ENCODE assay signal across 15 cellular contexts in genomic region chr6:125871365-125871764, GRCh38.
DNase-seq lines count a peak whose midpoint lies in the region; ATAC-seq, FAIRE-seq and TF ChIP-seq lines count a peak whose summit lies in the region.
"Had no signal": no experiment of that assay in that cellular context is flagged by ENCODE, and none has a peak within 500 bp of the region (broad histone marks: within the 10 kb centered on the region; RNA-seq: fewer than 3 reads in every experiment).

No MANE protein-coding gene starts in this region.

- H3K36me3 Mint-ChIP-seq in MCF 10A (ENCODE audit: insufficient read depth, unreplicated experiment) = peaks cover 48% of the 10 kb centered on the region

- peak; percentile 95 for DNase-seq in NCI-H1105 treated with DMSO at 0.1 percent for 48 hours (lab: John Stamatoyannopoulos, UW)
- DNase-seq in NCI-H510A (lab: John Stamatoyannopoulos, UW) = peak; percentile 12
- peak; percentile 71 for DNase-seq in MCF 10A (ENCODE audit: unreplicated experiment)
- no peak for DNase-seq in substantia nigra (lab: John Stamatoyannopoulos, UW)
- DNase-seq in RCC 7860 (ENCODE audit: low spot score) = no peak
- DNase-seq: activated CD8-positive, alpha-beta memory T cell treated with anti-CD3 and anti-CD28 coated beads for 24 hours; activated naive CD4-positive, alpha-beta T cell treated with Interleukin-2 at 50 U/mL for 16 hours; CD8-positive, alpha-beta T cell; heart left ventricle; NCI-H2227 treated with DMSO at 0.1 percent for 48 hours had no signal

- H3K27me3 Mint-ChIP-seq in MCF 10A (ENCODE audit: insufficient read depth, unreplicated experiment) = no peaks in the 10 kb centered on the region
- H3K27me3 Mint-ChIP-seq: central memory CD8-positive, alpha-beta T cell had no signal

- H3K27ac Mint-ChIP-seq in MCF 10A (ENCODE audit: low read depth, unreplicated experiment) = peak overlapping the region; percentile 86
- H3K27ac Mint-ChIP-seq: CD8-positive, alpha-beta T cell had no signal

- H3K27ac ChIP-seq in substantia nigra (ENCODE audit: low read depth, low read length, poor library complexity, severe bottlenecking) = peak overlapping the region; percentile 99
- H3K27ac ChIP-seq: epithelial cell of prostate, heart left ventricle had no signal

- POLR2A ChIA-PET in MCF 10A (lab: Yijun Ruan, JAX) = interaction anchor here (0.8 to 3.7 kb wide), 9 partner anchors 13 to 115 kb away, joined by 3 to 12 read pairs (median 4); partner anchors contain the start of genes HINT3, NCOA7 and TRMT11

- intact Hi-C loops in MCF 10A (cut with micrococcal nuclease) = no loop called here

- peaks cover 57% of the 10 kb centered on the region for H3K4me1 Mint-ChIP-seq in MCF 10A (ENCODE audit: insufficient read depth, unreplicated experiment)

- CTCF ChIA-PET in MCF 10A (lab: Yijun Ruan, JAX) = interaction anchor here (0.5 to 5.1 kb wide), 5 partner anchors 13 to 84 kb away, joined by 3 to 57 read pairs (median 3); partner anchors contain the start of gene HINT3

- no peak for ATAC-seq in GM18519 (IDR thresholded peaks at IDR 0.05; ENCODE audit: low FRiP score, unreplicated experiment)
- ATAC-seq in GM21528 (IDR thresholded peaks at IDR 0.05; ENCODE audit: low FRiP score, unreplicated experiment) = no peak
- ATAC-seq: CD8-positive, alpha-beta T cell; heart left ventricle had no signal

- no peak for FAIRE-seq in RCC 7860 (lab: Jason Lieb, UNC)
- FAIRE-seq: TTC549 had no signal

- BruUV-seq in MCF 10A (replicated peaks; lab: Mats Ljungman, UMichigan) = no TSS peak

- TF ChIP-seq CTCF in MCF 10A (IDR thresholded peaks at IDR 0.05; ENCODE audit: unreplicated experiment) = no peak

- H3K9me3 Mint-ChIP-seq in MCF 10A (ENCODE audit: unreplicated experiment) = no peaks in the 10 kb centered on the region
- H3K9me3 Mint-ChIP-seq: CD8-positive, alpha-beta T cell; central memory CD8-positive, alpha-beta T cell had no signal

- no peak overlapping the region for H3K4me3 Mint-ChIP-seq in MCF 10A (ENCODE audit: unreplicated experiment)
- H3K4me3 Mint-ChIP-seq: CD8-positive, alpha-beta T cell; central memory CD8-positive, alpha-beta T cell had no signal

Comparison
In these comparisons a context has a peak if more than half of its experiments do, and no peak if none do; other contexts are left out.
1. DNase-seq: peak in NCI-H1105 treated with DMSO at 0.1 percent for 48 hours (single experiment), NCI-H510A (single experiment) and MCF 10A (single experiment); none in substantia nigra (0 of 49) and RCC 7860 (single experiment).